1 cellular context compared by ENCODE assay signal in genomic region chr17:7833795-7834553, GRCh38.
TF ChIP-seq lines count a peak whose summit lies in the region.

A gene with protein sequence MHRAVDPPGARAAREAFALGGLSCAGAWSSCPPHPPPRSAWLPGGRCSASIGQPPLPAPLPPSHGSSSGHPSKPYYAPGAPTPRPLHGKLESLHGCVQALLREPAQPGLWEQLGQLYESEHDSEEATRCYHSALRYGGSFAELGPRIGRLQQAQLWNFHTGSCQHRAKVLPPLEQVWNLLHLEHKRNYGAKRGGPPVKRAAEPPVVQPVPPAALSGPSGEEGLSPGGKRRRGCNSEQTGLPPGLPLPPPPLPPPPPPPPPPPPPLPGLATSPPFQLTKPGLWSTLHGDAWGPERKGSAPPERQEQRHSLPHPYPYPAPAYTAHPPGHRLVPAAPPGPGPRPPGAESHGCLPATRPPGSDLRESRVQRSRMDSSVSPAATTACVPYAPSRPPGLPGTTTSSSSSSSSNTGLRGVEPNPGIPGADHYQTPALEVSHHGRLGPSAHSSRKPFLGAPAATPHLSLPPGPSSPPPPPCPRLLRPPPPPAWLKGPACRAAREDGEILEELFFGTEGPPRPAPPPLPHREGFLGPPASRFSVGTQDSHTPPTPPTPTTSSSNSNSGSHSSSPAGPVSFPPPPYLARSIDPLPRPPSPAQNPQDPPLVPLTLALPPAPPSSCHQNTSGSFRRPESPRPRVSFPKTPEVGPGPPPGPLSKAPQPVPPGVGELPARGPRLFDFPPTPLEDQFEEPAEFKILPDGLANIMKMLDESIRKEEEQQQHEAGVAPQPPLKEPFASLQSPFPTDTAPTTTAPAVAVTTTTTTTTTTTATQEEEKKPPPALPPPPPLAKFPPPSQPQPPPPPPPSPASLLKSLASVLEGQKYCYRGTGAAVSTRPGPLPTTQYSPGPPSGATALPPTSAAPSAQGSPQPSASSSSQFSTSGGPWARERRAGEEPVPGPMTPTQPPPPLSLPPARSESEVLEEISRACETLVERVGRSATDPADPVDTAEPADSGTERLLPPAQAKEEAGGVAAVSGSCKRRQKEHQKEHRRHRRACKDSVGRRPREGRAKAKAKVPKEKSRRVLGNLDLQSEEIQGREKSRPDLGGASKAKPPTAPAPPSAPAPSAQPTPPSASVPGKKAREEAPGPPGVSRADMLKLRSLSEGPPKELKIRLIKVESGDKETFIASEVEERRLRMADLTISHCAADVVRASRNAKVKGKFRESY (N-terminal part only) (plus strand): TSS chr17:7834217. CDS start chr17:7845555, 11,338 bp downstream.

TF ChIP-seq in GM12878, 131 proteins besides CTCF, POLR2A, EP300 and RAD21 (continued from another document):
- TF ChIP-seq RELB (IDR thresholded peaks at IDR 0.05; ENCODE audit: low read depth) (peak; percentile 54; the same call in 1 of the 2 replicates), RFX5 (IDR thresholded peaks at IDR 0.05; ENCODE audit: low read depth, low read length) (0 out of 2 replicates have a peak, but pooled peaks have one; percentile 19), ZNF207 (IDR thresholded peaks at IDR 0.05; ENCODE audit: borderline replicate concordance) (0 out of 2 replicates have a peak, but pooled peaks have one; percentile 2), YY1 (IDR thresholded peaks at IDR 0.05; ENCODE audit: low read depth, low read length) (0 out of 2 replicates have a peak, but pooled peaks have one; percentile 7), PAX5 (IDR thresholded peaks at IDR 0.05; ENCODE audit: borderline replicate concordance, low read depth, low read length) (peak; percentile 75; the same call in 1 of the 2 replicates), BHLHE40 (IDR thresholded peaks at IDR 0.05; ENCODE audit: borderline replicate concordance in 1 of 2, low read depth in 2 of 2, low read length in 1 of 2) (peak in 1 of 2 experiments; percentile 69; a peak in 1 of 4 replicates), NFIC (IDR thresholded peaks at IDR 0.05; ENCODE audit: low read depth, low read length) (no peak), E2F4 (IDR thresholded peaks at IDR 0.05; ENCODE audit: low read depth, low read length) (peak; percentile 68), NRF1 (conservative IDR thresholded peaks at IDR 0.05; ENCODE audit: low read depth, low read length) (0 out of 2 replicates have a peak, but pooled peaks have one; percentile 4), MEF2B (IDR thresholded peaks at IDR 0.05; ENCODE audit: partially characterized antibody, poor library complexity, severe bottlenecking) (no peak), KLF5 (IDR thresholded peaks at IDR 0.05; ENCODE audit: partially characterized antibody) (peak; percentile 29)
